In genomic region chr12:80493466-80493865, GRCh38 we compare ENCODE assay signal across 9 cellular contexts. TPM values are rescaled to one million over a fixed set of nuclear protein-coding genes. Genes with fewer than 3 reads are reported as not detected.
"Had no signal": no experiment of that assay in that cellular context is flagged by ENCODE, and none has a peak within 500 bp of the region (broad histone marks: within the 10 kb centered on the region; RNA-seq: fewer than 3 reads in every experiment).

No MANE protein-coding gene starts in this region.

- H3K9me3 Mint-ChIP-seq: GM23338, H9, IgD-negative memory B cell had no signal

- H3K27ac Mint-ChIP-seq: GM23338, H9, IgD-negative memory B cell had no signal

- H3K36me3 Mint-ChIP-seq: IgD-negative memory B cell had no signal

- H3K4me3 Mint-ChIP-seq: GM23338, H9, IgD-negative memory B cell had no signal

- ATAC-seq: GM23338, HepG2 had no signal

- H3K27ac ChIP-seq: HL-60 had no signal

- H3K4me3 ChIP-seq: GM23338 had no signal

- H3K4me1 Mint-ChIP-seq: IgD-negative memory B cell had no signal

- DNase-seq: H9, HCEC 1CT, KBM-7 had no signal

- H3K27me3 Mint-ChIP-seq: IgD-negative memory B cell had no signal

RNA-seq across cellular contexts. Expression of gene PTPRQ, which starts 49.4 kb away (rescaled TPM):
- total RNA-seq: GM23338, H1, H9, HepG2, HT1080 had no signal
